ENCODE assay signal across 8 cellular contexts in the genomic region with DNA sequence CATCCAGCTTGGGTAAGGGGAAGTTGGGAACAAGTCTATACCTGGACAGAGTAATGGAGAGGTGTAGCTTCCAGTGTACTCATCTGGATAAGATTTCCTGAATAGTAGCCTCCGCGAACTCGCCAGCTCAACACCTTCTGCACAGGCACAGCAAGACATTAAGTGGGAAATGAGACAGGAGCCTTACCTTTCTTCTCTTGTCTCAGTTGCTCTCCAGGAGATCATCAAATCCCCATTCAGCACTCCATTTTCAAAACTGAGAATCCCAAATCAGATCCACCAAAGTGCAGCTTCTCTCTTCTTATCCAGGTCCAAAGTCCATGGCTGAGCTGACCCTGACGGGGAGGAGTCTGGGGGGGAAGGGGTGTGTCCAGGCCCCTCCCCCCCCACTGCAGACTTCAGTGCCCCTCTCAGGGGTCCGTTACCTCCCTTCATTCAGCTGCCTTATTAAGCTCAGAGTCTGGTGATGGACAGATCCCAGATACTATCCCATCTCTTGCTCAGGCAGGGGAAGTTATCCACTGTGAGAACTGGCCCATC. TPM values are rescaled to one million over a fixed set of nuclear protein-coding genes. Genes with fewer than 3 reads are reported as not detected.
DNase-seq lines count a peak whose midpoint lies in the region; ATAC-seq and TF ChIP-seq lines count a peak whose summit lies in the region.

No MANE protein-coding gene starts in this region.

- H3K36me3 ChIP-seq in HCT116 (ENCODE audit: control insufficient read depth in 1 of 2, insufficient read depth in 2 of 2, low read length in 2 of 2), result peaks cover 0 to 5% of the 10 kb centered on the region in 2 experiments; a peak in 1 of 4 replicates
- H3K36me3 ChIP-seq in smooth muscle cell (ENCODE audit: low read depth), result no peaks in the 10 kb centered on the region

- POLR2A ChIA-PET in HCT116 (lab: Charles Lee), result no interaction called here
- POLR2A ChIA-PET in WTC11 (lab: Charles Lee), result no interaction called here

- no peak overlapping the region for H2AFZ ChIP-seq in HCT116 (ENCODE audit: low read depth, low read length, poor library complexity, severe bottlenecking)
- H2AFZ ChIP-seq in smooth muscle cell (ENCODE audit: low read depth), result no peak overlapping the region

- TF ChIP-seq CTCF in HCT116 (IDR thresholded peaks at IDR 0.05 in 2 of 3, conservative IDR thresholded peaks at IDR 0.05 in 1 of 3; ENCODE audit: borderline replicate concordance in 1 of 3, insufficient read depth in 1 of 3, low read depth in 2 of 3, low read length in 2 of 3) (no peak), WTC11 (IDR thresholded peaks at IDR 0.05) (no peak), foreskin fibroblast (IDR thresholded peaks at IDR 0.05; ENCODE audit: low read depth, low read length) (no peak), smooth muscle cell (IDR thresholded peaks at IDR 0.05; ENCODE audit: borderline replicate concordance, insufficient read depth, poor library complexity, severe bottlenecking) (no peak)

- H3K9me3 Mint-ChIP-seq in WTC11, result no peaks in the 10 kb centered on the region

- H3K79me2 ChIP-seq in HCT116 (ENCODE audit: insufficient read depth, low read length), result peaks cover 19% of the 10 kb centered on the region
- H3K79me2 ChIP-seq in smooth muscle cell (ENCODE audit: low read depth), result peaks cover 45% of the 10 kb centered on the region

- peak overlapping the region; percentile 73 to 74; a peak in 3 of 4 replicates for H3K4me3 ChIP-seq in HCT116 (replicated peaks in 1 of 2; ENCODE audit: low read depth in 1 of 2, low read length in 2 of 2)
- peak overlapping the region; percentile 76 to 84 for H3K4me3 ChIP-seq in foreskin fibroblast (ENCODE audit: low read depth in 1 of 2, low read length in 2 of 2)
- peak overlapping the region; percentile 94 for H3K4me3 ChIP-seq in smooth muscle cell

- no peak overlapping the region for H3K27ac ChIP-seq in HCT116 (ENCODE audit: low read depth, low read length)
- H3K27ac ChIP-seq in smooth muscle cell (ENCODE audit: low read depth), result no peak overlapping the region

- intact Hi-C loops in HCT116 (cut with micrococcal nuclease), result no loop called here

- no peak overlapping the region; the same call in 1 of the 2 replicates for H3K9ac ChIP-seq in HCT116 (ENCODE audit: low read length)
- H3K9ac ChIP-seq in smooth muscle cell (ENCODE audit: low read depth), result no peak overlapping the region

- no peaks in the 10 kb centered on the region for H3K9me2 ChIP-seq in HCT116 (ENCODE audit: insufficient read depth)

- no peak for TF ChIP-seq POLR2A in HCT116 (IDR thresholded peaks at IDR 0.05; ENCODE audit: borderline replicate concordance, extremely low read depth, insufficient read depth, insufficient read length)

- H3F3A ChIP-seq in smooth muscle cell (ENCODE audit: low read depth), result no peaks in the 10 kb centered on the region

- H3K36me3 Mint-ChIP-seq in WTC11, result peaks cover 16% of the 10 kb centered on the region

- H3K27me3 ChIP-seq in HCT116 (ENCODE audit: insufficient read depth, low read length) (no peaks in the 10 kb centered on the region), smooth muscle cell (ENCODE audit: low read depth) (no peaks in the 10 kb centered on the region)

- H4K20me1 ChIP-seq in HCT116 (ENCODE audit: insufficient read depth) (no peaks in the 10 kb centered on the region), smooth muscle cell (ENCODE audit: low read depth) (no peaks in the 10 kb centered on the region)

- H3K4me2 ChIP-seq in HCT116 (ENCODE audit: low read length) (peak overlapping the region; percentile 98), smooth muscle cell (peak overlapping the region; percentile 94)

- peak overlapping the region; percentile 69 for H3K4me3 Mint-ChIP-seq in WTC11

- ATAC-seq in HCT116 (no peak), WTC11 (no peak), GM21447 (IDR thresholded peaks at IDR 0.05; ENCODE audit: unreplicated experiment) (no peak)

- no peak for DNase-seq in HCT116 (ENCODE audit: low read depth, low spot score)
- DNase-seq in WTC11 (ENCODE audit: low spot score), result no peak
- DNase-seq in foreskin fibroblast, result no peak
- no peak for DNase-seq in smooth muscle cell (lab: John Stamatoyannopoulos, UW; ENCODE audit: unreplicated experiment)
- DNase-seq in COR-L47 (lab: John Stamatoyannopoulos, UW), result no peak
- DNase-seq in HUDEP-2 (lab: John Stamatoyannopoulos, UW; ENCODE audit: unreplicated experiment in 76 of 76), result no peak
- no peak for DNase-seq in Ammon's horn (ENCODE audit: low spot score)

- BruUV-seq in HCT116 (replicated peaks; lab: Mats Ljungman, UMichigan), result no TSS peak

- H3K4me1 Mint-ChIP-seq in WTC11, result peaks cover 69% of the 10 kb centered on the region

- no peak for TF ChIP-seq RAD21 in HCT116 (IDR thresholded peaks at IDR 0.05; ENCODE audit: low read depth)

- CTCF ChIA-PET in HCT116 (lab: Charles Lee) (no interaction called here), WTC11 (lab: Charles Lee) (interaction anchor here (0.7 to 1.2 kb wide), 2 partner anchors 22 to 52 kb away, joined by 5 to 6 read pairs; no protein-coding TSS in a partner anchor)

- H3K4me1 ChIP-seq in HCT116 (ENCODE audit: control insufficient read depth in 1 of 2, insufficient read depth in 2 of 2, low read length in 2 of 2) (peaks cover 20 to 33% of the 10 kb centered on the region in 2 experiments), smooth muscle cell (ENCODE audit: low read depth) (peaks cover 32% of the 10 kb centered on the region)

- WGBS in smooth muscle cell (ENCODE audit: low lambda C conversion rate), result 75% methylated on average over 5 of the region's 5 CpGs

- H3K27ac Mint-ChIP-seq in WTC11, result peak overlapping the region; percentile 72

- RAD21 ChIA-PET in HCT116 (lab: Charles Lee; ENCODE audit: low non-redundant PET in 1 of 2, low total read pairs in 2 of 2, uncharacterized antibody in 2 of 2, unreplicated experiment in 2 of 2), result no interaction called here

- H3K9me3 ChIP-seq in HCT116 (ENCODE audit: control insufficient read depth in 1 of 2, insufficient read depth in 1 of 2, low read depth in 1 of 2, low read length in 2 of 2) (no peaks in the 10 kb centered on the region), smooth muscle cell (replicated peaks; ENCODE audit: low read depth) (no peaks in the 10 kb centered on the region)

- no peaks in the 10 kb centered on the region for H3K27me3 Mint-ChIP-seq in WTC11 (ENCODE audit: low read depth)

TF ChIP-seq in HCT116, 20 proteins besides CTCF, POLR2A, EP300 and RAD21 (continues in another document):
- TF ChIP-seq ZNF274 (IDR thresholded peaks at IDR 0.05; ENCODE audit: low read depth, low read length), result no peak
- no peak for TF ChIP-seq SIN3A (IDR thresholded peaks at IDR 0.05; ENCODE audit: low read depth)
- TF ChIP-seq, protein P1, sequence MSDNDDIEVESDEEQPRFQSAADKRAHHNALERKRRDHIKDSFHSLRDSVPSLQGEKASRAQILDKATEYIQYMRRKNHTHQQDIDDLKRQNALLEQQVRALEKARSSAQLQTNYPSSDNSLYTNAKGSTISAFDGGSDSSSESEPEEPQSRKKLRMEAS (IDR thresholded peaks at IDR 0.05), result no peak
- TF ChIP-seq EZH2phosphoT487 (IDR thresholded peaks at IDR 0.05; ENCODE audit: borderline replicate concordance), result no peak
- no peak for TF ChIP-seq POLR2AphosphoS5 (IDR thresholded peaks at IDR 0.05; ENCODE audit: low read depth, low read length)
- TF ChIP-seq EZH2 (IDR thresholded peaks at IDR 0.05), result no peak
- TF ChIP-seq ELF1 (IDR thresholded peaks at IDR 0.05; ENCODE audit: borderline replicate concordance, low read depth), result no peak
- no peak for TF ChIP-seq CBX3 (IDR thresholded peaks at IDR 0.05; ENCODE audit: low read depth)
- no peak for TF ChIP-seq CEBPB (IDR thresholded peaks at IDR 0.05; ENCODE audit: low read depth)

TF ChIP-seq in WTC11, 78 proteins besides CTCF, POLR2A, EP300 and RAD21:
- no peak for TF ChIP-seq IRF2 (CRISPR knock-in tag; IDR thresholded peaks at IDR 0.05; ENCODE audit: borderline replicate concordance, low read depth)
- no peak for TF ChIP-seq ZNF671 (CRISPR knock-in tag; IDR thresholded peaks at IDR 0.05)
- TF ChIP-seq SP1 (CRISPR knock-in tag; conservative IDR thresholded peaks at IDR 0.05), result no peak
- TF ChIP-seq FOXJ3 (CRISPR knock-in tag; IDR thresholded peaks at IDR 0.05; ENCODE audit: borderline replicate concordance), result no peak
- TF ChIP-seq, protein P2, sequence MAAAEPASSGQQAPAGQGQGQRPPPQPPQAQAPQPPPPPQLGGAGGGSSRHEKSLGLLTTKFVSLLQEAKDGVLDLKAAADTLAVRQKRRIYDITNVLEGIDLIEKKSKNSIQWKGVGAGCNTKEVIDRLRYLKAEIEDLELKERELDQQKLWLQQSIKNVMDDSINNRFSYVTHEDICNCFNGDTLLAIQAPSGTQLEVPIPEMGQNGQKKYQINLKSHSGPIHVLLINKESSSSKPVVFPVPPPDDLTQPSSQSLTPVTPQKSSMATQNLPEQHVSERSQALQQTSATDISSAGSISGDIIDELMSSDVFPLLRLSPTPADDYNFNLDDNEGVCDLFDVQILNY (CRISPR knock-in tag; IDR thresholded peaks at IDR 0.05), result no peak
- TF ChIP-seq ETV6 (CRISPR knock-in tag; IDR thresholded peaks at IDR 0.05), result no peak
- no peak for TF ChIP-seq TP53 (CRISPR knock-in tag; IDR thresholded peaks at IDR 0.05)

RNA-seq across cellular contexts. Expression of gene MGAT1, which starts 5.9 kb away (rescaled TPM):
- total RNA-seq in HCT116 (2021; ENCODE audit: unreplicated experiment) (53.0 TPM), WTC11 (2021) (78.4 to 93.6 TPM (median 86.3 TPM) in 3 replicates), smooth muscle cell (128 and 144 TPM in 2 replicates)
- 44.8 and 49.4 TPM in 2 replicates for polyA plus RNA-seq in HCT116 (2012)
- 149 and 161 TPM in 2 replicates for polyA plus RNA-seq in smooth muscle cell

RNA-seq across cellular contexts. Expression of gene ZFP62, which starts 52.5 kb away (rescaled TPM):
- total RNA-seq in HCT116 (2021; ENCODE audit: unreplicated experiment) (30.7 TPM), WTC11 (2021) (35.7 to 41.2 TPM (median 39.5 TPM) in 3 replicates), smooth muscle cell (9.2 and 14.5 TPM in 2 replicates)
- 15.9 and 20.4 TPM in 2 replicates for polyA plus RNA-seq in HCT116 (2012)
- polyA plus RNA-seq in smooth muscle cell, result 6.4 and 10.0 TPM in 2 replicates
